7 cellular contexts compared by ENCODE assay signal in genomic region chr6:118810420-118811027, GRCh38.
DNase-seq lines count a peak whose midpoint lies in the region; ATAC-seq and TF ChIP-seq lines count a peak whose summit lies in the region.

No MANE protein-coding gene starts in this region.

- H3K27ac Mint-ChIP-seq in MCF 10A (ENCODE audit: low read depth, unreplicated experiment) (no peak overlapping the region), nephron progenitor cell (no peak overlapping the region)

- peaks cover 11% of the 10 kb centered on the region for H3K36me3 Mint-ChIP-seq in MCF 10A (ENCODE audit: insufficient read depth, unreplicated experiment)
- H3K36me3 Mint-ChIP-seq in nephron progenitor cell (ENCODE audit: low read depth) = peaks cover 26% of the 10 kb centered on the region

- POLR2A ChIA-PET in MCF 10A (lab: Yijun Ruan, JAX) = no interaction called here

- peak; percentile 80 for ATAC-seq in GM19397 (IDR thresholded peaks at IDR 0.05; ENCODE audit: unreplicated experiment)
- ATAC-seq in HG03280 (IDR thresholded peaks at IDR 0.05; ENCODE audit: unreplicated experiment) = peak; percentile 73
- ATAC-seq in left lung = peak; percentile 50

- WGBS in ovary, 3 donors = 56 to 96% (median 89%) methylated on average over 4 of the region's 4 CpGs

- no peaks in the 10 kb centered on the region for H3K27me3 ChIP-seq in left lung
- no peaks in the 10 kb centered on the region for H3K27me3 ChIP-seq in ovary

- H3K9me3 ChIP-seq in left lung (no peaks in the 10 kb centered on the region), ovary (no peaks in the 10 kb centered on the region)

- H3K27me3 Mint-ChIP-seq in MCF 10A (ENCODE audit: insufficient read depth, unreplicated experiment) = no peaks in the 10 kb centered on the region
- H3K27me3 Mint-ChIP-seq in nephron progenitor cell (ENCODE audit: low read depth, poor library complexity) = no peaks in the 10 kb centered on the region

- H3K9me3 Mint-ChIP-seq in MCF 10A (ENCODE audit: unreplicated experiment) = no peaks in the 10 kb centered on the region
- H3K9me3 Mint-ChIP-seq in nephron progenitor cell = no peaks in the 10 kb centered on the region

- BruUV-seq in MCF 10A (replicated peaks; lab: Mats Ljungman, UMichigan) = no TSS peak

- TF ChIP-seq POLR2A in ovary (IDR thresholded peaks at IDR 0.05) = no peak

- CTCF ChIA-PET in MCF 10A (lab: Yijun Ruan, JAX) = interaction anchor here (0.7 kb wide), 1 partner anchor 10 kb away, joined by 4 read pairs; no protein-coding TSS in a partner anchor

- H3K4me1 ChIP-seq in left lung (peaks cover 0 to 9% of the 10 kb centered on the region in 2 donors), ovary (ENCODE audit: insufficient read depth) (no peaks in the 10 kb centered on the region)

- H3K27ac ChIP-seq in left lung (peak overlapping the region in 1 of 2 donors; percentile 66), ovary (no peak overlapping the region)

- peaks cover 6% of the 10 kb centered on the region for H3K4me1 Mint-ChIP-seq in MCF 10A (ENCODE audit: insufficient read depth, unreplicated experiment)
- H3K4me1 Mint-ChIP-seq in nephron progenitor cell = peaks cover 8% of the 10 kb centered on the region

- H3K4me3 ChIP-seq in left lung (no peak overlapping the region), ovary (no peak overlapping the region)

- TF ChIP-seq EP300 in ovary (IDR thresholded peaks at IDR 0.05) = no peak

- H3K4me3 Mint-ChIP-seq in MCF 10A (ENCODE audit: unreplicated experiment) (no peak overlapping the region), nephron progenitor cell (no peak overlapping the region)

- H3K36me3 ChIP-seq in left lung = peaks cover 0 to 10% of the 10 kb centered on the region in 2 donors
- no peaks in the 10 kb centered on the region for H3K36me3 ChIP-seq in ovary

- intact Hi-C loops in left lung (cut with DNase I) = no loop called here
- intact Hi-C loops in MCF 10A (cut with micrococcal nuclease) = no loop called here
- intact Hi-C loops in ovary (cut with DNase I) = no loop called here

- TF ChIP-seq CTCF in left lung (IDR thresholded peaks at IDR 0.05) = no peak
- TF ChIP-seq CTCF in MCF 10A (IDR thresholded peaks at IDR 0.05; ENCODE audit: unreplicated experiment) = no peak
- no peak for TF ChIP-seq CTCF in ovary (IDR thresholded peaks at IDR 0.05)
- no peak for TF ChIP-seq CTCF in nephron progenitor cell (IDR thresholded peaks at IDR 0.05)

- peak; percentile 23 to 38 for DNase-seq in activated CD4-positive, alpha-beta T cell treated with anti-CD3 and anti-CD28 coated beads for 24 hours (ENCODE audit: low read depth in 2 of 2)
- DNase-seq in left lung (peak in 1 of 2 donors; percentile 38), MCF 10A (ENCODE audit: unreplicated experiment) (no peak), ovary (no peak), nephron progenitor cell (no peak)

Comparison
In these comparisons a context has a peak if more than half of its experiments do, and no peak if none do; other contexts are left out.
1. DNase-seq: peak in activated CD4-positive, alpha-beta T cell treated with anti-CD3 and anti-CD28 coated beads for 24 hours (2 of 2); none in MCF 10A (single experiment), ovary (0 of 5) and nephron progenitor cell (single experiment).
2. Peak in every context shown above with its lines, with median percentiles within 50 percentile points of each other: ATAC-seq.